ENCODE assay signal across 2 cellular contexts in the genomic region with DNA sequence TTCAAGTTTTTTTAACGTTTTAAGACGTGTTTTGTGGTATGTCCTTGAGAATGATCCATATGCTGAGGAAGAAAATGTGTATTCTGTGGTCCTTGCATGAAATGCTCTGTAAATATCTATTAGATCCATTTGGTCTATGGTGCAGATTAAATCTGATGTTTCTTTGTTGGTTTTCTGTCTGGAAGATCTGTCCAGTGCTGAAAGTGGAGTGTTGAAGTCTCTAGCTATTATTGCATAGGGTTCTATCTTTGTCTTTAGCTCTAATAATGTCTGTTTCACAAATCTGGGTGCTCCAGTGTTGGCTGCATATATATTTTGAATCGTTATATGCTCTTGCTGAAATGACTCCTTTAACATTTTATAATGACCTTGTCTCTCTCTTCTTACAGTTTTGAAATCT.
TF ChIP-seq lines count a peak whose summit lies in the region.

No MANE protein-coding gene starts in this region.

TF ChIP-seq in A549, 52 proteins besides CTCF, POLR2A, EP300 and RAD21 (continued from another document):
- no peak for TF ChIP-seq NFE2L2 (conservative IDR thresholded peaks at IDR 0.05; ENCODE audit: low read length)

TF ChIP-seq in GM23338, 12 proteins besides CTCF, POLR2A, EP300 and RAD21 (continued from another document):
- TF ChIP-seq, protein P1, sequence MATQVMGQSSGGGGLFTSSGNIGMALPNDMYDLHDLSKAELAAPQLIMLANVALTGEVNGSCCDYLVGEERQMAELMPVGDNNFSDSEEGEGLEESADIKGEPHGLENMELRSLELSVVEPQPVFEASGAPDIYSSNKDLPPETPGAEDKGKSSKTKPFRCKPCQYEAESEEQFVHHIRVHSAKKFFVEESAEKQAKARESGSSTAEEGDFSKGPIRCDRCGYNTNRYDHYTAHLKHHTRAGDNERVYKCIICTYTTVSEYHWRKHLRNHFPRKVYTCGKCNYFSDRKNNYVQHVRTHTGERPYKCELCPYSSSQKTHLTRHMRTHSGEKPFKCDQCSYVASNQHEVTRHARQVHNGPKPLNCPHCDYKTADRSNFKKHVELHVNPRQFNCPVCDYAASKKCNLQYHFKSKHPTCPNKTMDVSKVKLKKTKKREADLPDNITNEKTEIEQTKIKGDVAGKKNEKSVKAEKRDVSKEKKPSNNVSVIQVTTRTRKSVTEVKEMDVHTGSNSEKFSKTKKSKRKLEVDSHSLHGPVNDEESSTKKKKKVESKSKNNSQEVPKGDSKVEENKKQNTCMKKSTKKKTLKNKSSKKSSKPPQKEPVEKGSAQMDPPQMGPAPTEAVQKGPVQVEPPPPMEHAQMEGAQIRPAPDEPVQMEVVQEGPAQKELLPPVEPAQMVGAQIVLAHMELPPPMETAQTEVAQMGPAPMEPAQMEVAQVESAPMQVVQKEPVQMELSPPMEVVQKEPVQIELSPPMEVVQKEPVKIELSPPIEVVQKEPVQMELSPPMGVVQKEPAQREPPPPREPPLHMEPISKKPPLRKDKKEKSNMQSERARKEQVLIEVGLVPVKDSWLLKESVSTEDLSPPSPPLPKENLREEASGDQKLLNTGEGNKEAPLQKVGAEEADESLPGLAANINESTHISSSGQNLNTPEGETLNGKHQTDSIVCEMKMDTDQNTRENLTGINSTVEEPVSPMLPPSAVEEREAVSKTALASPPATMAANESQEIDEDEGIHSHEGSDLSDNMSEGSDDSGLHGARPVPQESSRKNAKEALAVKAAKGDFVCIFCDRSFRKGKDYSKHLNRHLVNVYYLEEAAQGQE (IDR thresholded peaks at IDR 0.05; ENCODE audit: unreplicated experiment) = peak; percentile 39
